28 cellular contexts compared by ENCODE assay signal in genomic region chr7:37635368-37635767, GRCh38. TPM values are rescaled to one million over a fixed set of nuclear protein-coding genes. Genes with fewer than 3 reads are reported as not detected.
"Had no signal": no experiment of that assay in that cellular context is flagged by ENCODE, and none has a peak within 500 bp of the region (broad histone marks: within the 10 kb centered on the region; RNA-seq: fewer than 3 reads in every experiment).

No MANE protein-coding gene starts in this region.

- FAIRE-seq: islet of Langerhans, kidney had no signal

- H3K27ac Mint-ChIP-seq: naive thymus-derived CD8-positive, alpha-beta T cell; progenitor cell of endocrine pancreas; stimulated activated memory B cell treated with anti-CD40 and anti-IgM and Interleukin-4, amounts not matched to agents 10 μg/mL and 1 μg/mL and 100 μg/mL, for 72 hours; stimulated activated naive CD8-positive, alpha-beta T cell treated with anti-CD3 and anti-CD28 coated beads, Interleukin-15, amount 100 ng/mL, for 72 hours; type B pancreatic cell had no signal

- H3K4me1 ChIP-seq: left lung, lower lobe of right lung, right atrium auricular region, right lobe of liver, tibial nerve, vagina had no signal

- H3K27me3 Mint-ChIP-seq: progenitor cell of endocrine pancreas had no signal

- H3K4me3 Mint-ChIP-seq: naive thymus-derived CD8-positive, alpha-beta T cell; stimulated activated memory B cell treated with anti-CD40 and anti-IgM and Interleukin-4, amounts not matched to agents 10 μg/mL and 1 μg/mL and 100 μg/mL, for 72 hours; stimulated activated naive CD8-positive, alpha-beta T cell treated with anti-CD3 and anti-CD28 coated beads, Interleukin-15, amount 100 ng/mL, for 72 hours; type B pancreatic cell had no signal

- H3K4me1 Mint-ChIP-seq: stimulated activated memory B cell treated with anti-CD40 and anti-IgM and Interleukin-4, amounts not matched to agents 10 μg/mL and 1 μg/mL and 100 μg/mL, for 72 hours; stimulated activated naive CD8-positive, alpha-beta T cell treated with anti-CD3 and anti-CD28 coated beads, Interleukin-15, amount 100 ng/mL, for 72 hours had no signal

- ATAC-seq: left colon; left lung; lower lobe of right lung; naive thymus-derived CD8-positive, alpha-beta T cell; right lobe of liver; stimulated activated memory B cell treated with anti-CD40 and anti-IgM and Interleukin-4, amounts not matched to agents 10 μg/mL and 1 μg/mL and 100 μg/mL, for 72 hours; stimulated activated naive CD8-positive, alpha-beta T cell treated with anti-CD3 and anti-CD28 coated beads, Interleukin-15, amount 100 ng/mL, for 72 hours had no signal

- H3K27ac ChIP-seq: left lung, lower lobe of right lung, ovary, right atrium auricular region, right lobe of liver, tibial nerve, vagina had no signal

- H3K27me3 ChIP-seq: left lung, ovary, right atrium auricular region, right lobe of liver, tibial nerve, vagina had no signal

- H3K9me3 ChIP-seq: ovary, right lobe of liver, vagina had no signal

- H3K36me3 Mint-ChIP-seq: type B pancreatic cell had no signal

- DNase-seq: hippocampal formation; kidney; left colon; left lung; lower lobe of right lung; mammary epithelial cell; mesenchymal stem cell; naive thymus-derived CD8-positive, alpha-beta T cell; ovary; right lobe of liver; stimulated activated CD4-positive, alpha-beta T cell treated with anti-CD3 and anti-CD28 coated beads, Interleukin-1b, Interleukin-23, amount 100 ng/mL, for 48 hours; stimulated activated CD4-positive, alpha-beta T cell treated with anti-CD3 and anti-CD28 coated beads, Interleukin-2, amount 100 ng/mL, for 48 hours; stimulated activated CD4-positive, alpha-beta T cell treated with anti-CD3 and anti-CD28 coated beads, Interleukin-4, amount 100 ng/mL, for 4 hours; stimulated activated CD8-positive, alpha-beta memory T cell treated with anti-CD3 and anti-CD28 coated beads, Interleukin-4, amount 100 ng/mL, for 48 hours; stimulated activated naive CD4-positive, alpha-beta T cell treated with Interleukin-2 at 50 U/mL for 16 hours; stimulated activated naive CD8-positive, alpha-beta T cell treated with anti-CD3 and anti-CD28 coated beads, Interleukin-15, amount 100 ng/mL, for 72 hours; substantia nigra had no signal

- H3K4me3 ChIP-seq: left lung, lower lobe of right lung, ovary, right atrium auricular region, right lobe of liver, smooth muscle cell, tibial nerve, vagina had no signal

- H3K4me2 ChIP-seq: smooth muscle cell had no signal

- H3K36me3 ChIP-seq: left lung, lower lobe of right lung, ovary, right atrium auricular region, right lobe of liver, tibial nerve, vagina had no signal

RNA-seq across cellular contexts. Expression of gene GPR141, which starts 48.2 kb away (rescaled TPM):
- total RNA-seq: mammary epithelial cell; naive thymus-derived CD8-positive, alpha-beta T cell; pulmonary artery endothelial cell; renal cortical epithelial cell; vagina had no signal
- polyA plus RNA-seq: mammary epithelial cell, neural cell, smooth muscle cell had no signal
